Comparison of ENCODE assay signal across 16 cellular contexts in the genomic region with DNA sequence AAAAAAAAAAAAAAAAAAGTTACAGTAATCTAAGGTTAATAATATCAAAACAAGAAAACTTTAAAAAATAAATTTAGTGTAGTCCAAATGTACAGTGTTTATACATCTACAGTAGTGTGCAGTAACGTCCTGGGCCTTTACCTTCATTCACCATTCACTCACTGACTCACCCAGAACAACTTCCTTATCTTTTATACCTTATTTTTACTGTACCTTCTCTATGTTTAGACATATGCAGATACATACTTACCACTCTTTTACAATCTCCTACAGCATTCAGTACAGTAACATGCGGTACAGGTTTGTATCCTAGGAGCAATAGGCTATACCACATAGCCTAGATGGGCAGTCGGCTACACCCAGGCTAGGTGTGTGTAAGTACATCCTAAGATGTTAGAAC. TPM values are rescaled to one million over a fixed set of nuclear protein-coding genes. Genes with fewer than 3 reads are reported as not detected.
DNase-seq lines count a peak whose midpoint lies in the region; ATAC-seq, FAIRE-seq and TF ChIP-seq lines count a peak whose summit lies in the region.
"Had no signal": no experiment of that assay in that cellular context is flagged by ENCODE, and none has a peak within 500 bp of the region (broad histone marks: within the 10 kb centered on the region; RNA-seq: fewer than 3 reads in every experiment).

No MANE protein-coding gene starts in this region.

- peaks cover 77% of the 10 kb centered on the region for H3K4me1 Mint-ChIP-seq in activated naive CD4-positive, alpha-beta T cell treated with anti-CD3 and anti-CD28 coated beads, Interleukin-2, amount 50 U/mL, for 24 hours
- peaks cover 43% of the 10 kb centered on the region for H3K4me1 Mint-ChIP-seq in Calu3 (ENCODE audit: low read depth, unreplicated experiment)

- intact Hi-C loops in Calu3 (cut with micrococcal nuclease; ENCODE audit: unreplicated experiment), result no loop called here

- H3K27me3 Mint-ChIP-seq in activated naive CD4-positive, alpha-beta T cell treated with anti-CD3 and anti-CD28 coated beads, Interleukin-2, amount 50 U/mL, for 24 hours, result no peaks in the 10 kb centered on the region
- no peaks in the 10 kb centered on the region for H3K27me3 Mint-ChIP-seq in Calu3 (ENCODE audit: unreplicated experiment)
- H3K27me3 Mint-ChIP-seq: B cell had no signal

- H3K9me3 Mint-ChIP-seq in activated naive CD4-positive, alpha-beta T cell treated with anti-CD3 and anti-CD28 coated beads, Interleukin-2, amount 50 U/mL, for 24 hours, result no peaks in the 10 kb centered on the region
- H3K9me3 Mint-ChIP-seq in Calu3 (ENCODE audit: low read depth, unreplicated experiment), result peaks cover under 1% of the 10 kb centered on the region

- CTCF ChIA-PET in Calu3 (lab: Charles Lee), result no interaction called here

- no peak for DNase-seq in activated naive CD4-positive, alpha-beta T cell treated with anti-CD3 and anti-CD28 coated beads, Interleukin-2, amount 50 U/mL, for 16 hours
- DNase-seq in Calu3 (no peak), urothelium cell line (ENCODE audit: low spot score) (no peak), omental fat pad (ENCODE audit: low spot score) (no peak)
- DNase-seq: COR-L47, DMS79, GDM1, GM23248 had no signal

- peak; percentile 44 for FAIRE-seq in urothelium cell line (lab: Jason Lieb, UNC)
- FAIRE-seq: D721Med, GM12892, GM18507 had no signal

- ATAC-seq in esophagus mucosa, result peak; percentile 34
- ATAC-seq in HG03139 (IDR thresholded peaks at IDR 0.05; ENCODE audit: unreplicated experiment), result no peak
- no peak for ATAC-seq in HG03520 (IDR thresholded peaks at IDR 0.05; ENCODE audit: unreplicated experiment)
- ATAC-seq in omental fat pad (ENCODE audit: low FRiP score), result no peak

- TF ChIP-seq CTCF in Calu3 (IDR thresholded peaks at IDR 0.05; ENCODE audit: unreplicated experiment) (no peak), omental fat pad (IDR thresholded peaks at IDR 0.05) (no peak)

- no peak overlapping the region for H3K4me3 Mint-ChIP-seq in activated naive CD4-positive, alpha-beta T cell treated with anti-CD3 and anti-CD28 coated beads, Interleukin-2, amount 50 U/mL, for 24 hours
- no peak overlapping the region for H3K4me3 Mint-ChIP-seq in Calu3 (ENCODE audit: low read depth, unreplicated experiment)
- H3K4me3 Mint-ChIP-seq: B cell had no signal

- peak overlapping the region; percentile 26 for H3K27ac Mint-ChIP-seq in activated naive CD4-positive, alpha-beta T cell treated with anti-CD3 and anti-CD28 coated beads, Interleukin-2, amount 50 U/mL, for 24 hours
- H3K27ac Mint-ChIP-seq in Calu3 (ENCODE audit: unreplicated experiment), result peak overlapping the region; percentile 25
- H3K27ac Mint-ChIP-seq: B cell had no signal

- BruUV-seq in Calu3 (replicated peaks; lab: Mats Ljungman, UMichigan), result no TSS peak

- H3K36me3 Mint-ChIP-seq in activated naive CD4-positive, alpha-beta T cell treated with anti-CD3 and anti-CD28 coated beads, Interleukin-2, amount 50 U/mL, for 24 hours, result peaks cover 3% of the 10 kb centered on the region
- H3K36me3 Mint-ChIP-seq in Calu3 (ENCODE audit: insufficient read depth, unreplicated experiment), result peaks cover 9% of the 10 kb centered on the region

RNA-seq across cellular contexts. Expression of gene TCF20, which starts 38.5 kb away (rescaled TPM):
- total RNA-seq in Calu3 (2022) (87.2 and 96.0 TPM in 2 replicates), esophagus mucosa (40.7 TPM), omental fat pad (10 to 100 TPM; 20.8 to 34.8 (median 23.3) TPM)
